In genomic region chr3:165393458-165393857, GRCh38 we compare ENCODE assay signal across 8 cellular contexts.
"Had no signal": no experiment of that assay in that cellular context is flagged by ENCODE, and none has a peak within 500 bp of the region (broad histone marks: within the 10 kb centered on the region; RNA-seq: fewer than 3 reads in every experiment).

No MANE protein-coding gene starts in this region.

- H3K9me3 Mint-ChIP-seq: H9 had no signal

- H3K36me3 Mint-ChIP-seq: IgD-negative memory B cell had no signal

- H3K4me3 ChIP-seq: GM23248 had no signal

- H3K9ac ChIP-seq: GM23248 had no signal

- H3K4me1 Mint-ChIP-seq: IgD-negative memory B cell had no signal

- FAIRE-seq: H54 had no signal

- H3K27ac Mint-ChIP-seq: IgD-negative memory B cell had no signal

- H2AFZ ChIP-seq: GM23248 had no signal

- H3K4me3 Mint-ChIP-seq: H9, IgD-negative memory B cell had no signal

- DNase-seq: GM23248, GOT3, H9, HCEC 1CT, KG1 had no signal

- H3K27me3 Mint-ChIP-seq: IgD-negative memory B cell had no signal

- H3K27ac ChIP-seq: GM23248, HL-60 had no signal
